In the genomic region with DNA sequence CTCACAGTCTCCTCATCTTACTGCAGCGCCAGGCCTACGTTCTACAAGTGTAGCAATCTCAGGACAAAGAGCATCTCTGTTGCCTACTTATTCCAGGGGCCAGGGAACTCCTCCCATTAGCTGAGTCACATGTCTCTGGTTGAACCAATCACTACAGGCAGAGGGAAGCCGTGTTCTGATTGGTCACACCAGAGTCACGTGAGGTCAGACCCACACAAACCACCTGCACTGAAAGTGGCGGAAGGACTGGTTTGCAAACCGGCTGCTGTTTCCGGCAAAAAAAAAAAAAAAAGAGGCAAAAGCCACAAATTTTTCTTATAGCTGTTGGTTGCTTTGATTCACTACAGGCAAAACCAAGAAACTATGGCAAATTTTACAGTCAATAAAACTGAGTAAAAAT, we compare ENCODE assay signal across 14 cellular contexts. TPM values are rescaled to one million over a fixed set of nuclear protein-coding genes. Genes with fewer than 3 reads are reported as not detected.
DNase-seq lines count a peak whose midpoint lies in the region; ATAC-seq lines count a peak whose summit lies in the region.
"Had no signal": no experiment of that assay in that cellular context is flagged by ENCODE, and none has a peak within 500 bp of the region (broad histone marks: within the 10 kb centered on the region; RNA-seq: fewer than 3 reads in every experiment).

No MANE protein-coding gene starts in this region.

- no peak overlapping the region for H4K91ac ChIP-seq in neuronal stem cell (ENCODE audit: low read depth, low read length, poor library complexity)

- H3K23ac ChIP-seq in neuronal stem cell (ENCODE audit: low read depth, low read length, poor library complexity) = no peak overlapping the region

- H3K4me3 ChIP-seq in neuronal stem cell (ENCODE audit: low read length in 2 of 2) = no peak overlapping the region
- H3K4me3 ChIP-seq: HAP-1, pancreas had no signal

- no peaks in the 10 kb centered on the region for H3K36me3 ChIP-seq in neuronal stem cell (replicated peaks in 1 of 2; ENCODE audit: control insufficient read depth in 2 of 2, insufficient read depth in 2 of 2, low read length in 2 of 2)
- H3K36me3 ChIP-seq: brain microvascular endothelial cell, HAP-1, pancreas had no signal

- peaks cover 3% of the 10 kb centered on the region for H3K4me1 Mint-ChIP-seq in activated T-cell treated with anti-CD3 and anti-CD28 coated beads, Interleukin-2, amount 50 U/mL, for 4 hours (ENCODE audit: low read depth)

- no peak overlapping the region for H2BK5ac ChIP-seq in neuronal stem cell (ENCODE audit: low read length)

- H3K27me3 Mint-ChIP-seq in activated T-cell treated with anti-CD3 and anti-CD28 coated beads, Interleukin-2, amount 50 U/mL, for 4 hours (ENCODE audit: low read depth) = no peaks in the 10 kb centered on the region

- H2AFZ ChIP-seq in neuronal stem cell (ENCODE audit: low read length) = peak overlapping the region; percentile 72

- no peaks in the 10 kb centered on the region for H3K36me3 Mint-ChIP-seq in activated T-cell treated with anti-CD3 and anti-CD28 coated beads, Interleukin-2, amount 50 U/mL, for 4 hours (ENCODE audit: insufficient read depth)

- H3K27me3 ChIP-seq in neuronal stem cell (ENCODE audit: control insufficient read depth in 3 of 3, insufficient read depth in 3 of 3, low read depth in 1 of 3, low read length in 3 of 3) = no peaks in the 10 kb centered on the region
- H3K27me3 ChIP-seq: brain microvascular endothelial cell, pancreas had no signal

- no peak overlapping the region for H3K27ac ChIP-seq in neuronal stem cell (replicated peaks; ENCODE audit: low read length)
- H3K27ac ChIP-seq: brain microvascular endothelial cell, pancreas had no signal

- no peak overlapping the region for H3K4me2 ChIP-seq in neuronal stem cell (ENCODE audit: insufficient read depth, low read length, poor library complexity, severe bottlenecking)

- no peak overlapping the region for H2AK5ac ChIP-seq in neuronal stem cell (ENCODE audit: low read depth, low read length)

- H3K9me3 ChIP-seq in neuronal stem cell (replicated peaks in 1 of 2; ENCODE audit: control insufficient read depth in 2 of 2, insufficient read depth in 1 of 2, low read depth in 1 of 2, low read length in 2 of 2) = peaks cover 0 to 4% of the 10 kb centered on the region in 2 donors
- H3K9me3 ChIP-seq: HAP-1, pancreas had no signal

- no peaks in the 10 kb centered on the region for H3K4me1 ChIP-seq in neuronal stem cell (ENCODE audit: control insufficient read depth in 2 of 2, insufficient read depth in 1 of 2, low read depth in 1 of 2, low read length in 2 of 2)
- H3K4me1 ChIP-seq: HAP-1, pancreas had no signal

- WGBS in neuronal stem cell (ENCODE audit: extremely low coverage in 2 of 2, insufficient read length in 2 of 2, insufficient replicate concordance in 1 of 2), 2 donors = no CpG with 5 or more reads among the region's 7 CpGs

- H3K4me3 Mint-ChIP-seq in activated T-cell treated with anti-CD3 and anti-CD28 coated beads, Interleukin-2, amount 50 U/mL, for 4 hours = no peak overlapping the region

- H2BK15ac ChIP-seq in neuronal stem cell (ENCODE audit: low read length) = no peak overlapping the region

- no peak overlapping the region for H4K8ac ChIP-seq in neuronal stem cell (ENCODE audit: low read depth, low read length)

- no peaks in the 10 kb centered on the region for H3K9me3 Mint-ChIP-seq in activated T-cell treated with anti-CD3 and anti-CD28 coated beads, Interleukin-2, amount 50 U/mL, for 4 hours

- no peak overlapping the region for H2BK120ac ChIP-seq in neuronal stem cell (ENCODE audit: low read depth, low read length)

- H3K79me1 ChIP-seq in neuronal stem cell (ENCODE audit: low read depth, low read length) = no peaks in the 10 kb centered on the region

- H3K9ac ChIP-seq in neuronal stem cell (ENCODE audit: low read depth, low read length, poor library complexity) = no peak overlapping the region

- H3K18ac ChIP-seq in neuronal stem cell (ENCODE audit: low read length) = no peak overlapping the region

- no peak overlapping the region for H3K4ac ChIP-seq in neuronal stem cell (ENCODE audit: low read length)

- ATAC-seq in GM18907 (IDR thresholded peaks at IDR 0.05; ENCODE audit: unreplicated experiment) = peak; percentile 59
- peak; percentile 69 to 74 for ATAC-seq in activated T-cell treated with anti-CD3 and anti-CD28 coated beads, Interleukin-2, amount 50 U/mL, for 4 hours
- ATAC-seq in HG02981 (IDR thresholded peaks at IDR 0.05; ENCODE audit: unreplicated experiment) = no peak
- ATAC-seq: pancreas had no signal

- no peak overlapping the region for H3K14ac ChIP-seq in neuronal stem cell (ENCODE audit: low read length)

- H2BK12ac ChIP-seq in neuronal stem cell (ENCODE audit: low read length) = no peak overlapping the region

- DNase-seq in NCI-H69 (lab: John Stamatoyannopoulos, UW) (peak; percentile 14), neuronal stem cell (ENCODE audit: low spot score) (no peak), COLO668 (lab: John Stamatoyannopoulos, UW; ENCODE audit: unreplicated experiment) (no peak), SKM-1 (lab: John Stamatoyannopoulos, UW; ENCODE audit: unreplicated experiment) (no peak), SIG-M5 (lab: John Stamatoyannopoulos, UW) (no peak)
- no peak for DNase-seq in activated T-cell treated with anti-CD3 and anti-CD28 coated beads, Interleukin-2, amount 50 U/mL, for 4 hours
- DNase-seq: brain microvascular endothelial cell, DMS153, kidney, NCI-H1436, pancreas had no signal

RNA-seq across cellular contexts. Expression of gene USP14, which starts 21.9 kb away (rescaled TPM):
- 100 to 1,000 TPM; 109 to 118 (median 115) TPM for total RNA-seq in activated T-cell treated with anti-CD3 and anti-CD28 coated beads, Interleukin-2, amount 50 U/mL, for 4 hours
- 34.9 TPM for polyA plus RNA-seq in neuronal stem cell (2013, experiment 1 of 2)
- 33.9 TPM for polyA plus RNA-seq in neuronal stem cell (2013, experiment 2 of 2)
